Comparison of ENCODE assay signal across 8 cellular contexts in the genomic region with DNA sequence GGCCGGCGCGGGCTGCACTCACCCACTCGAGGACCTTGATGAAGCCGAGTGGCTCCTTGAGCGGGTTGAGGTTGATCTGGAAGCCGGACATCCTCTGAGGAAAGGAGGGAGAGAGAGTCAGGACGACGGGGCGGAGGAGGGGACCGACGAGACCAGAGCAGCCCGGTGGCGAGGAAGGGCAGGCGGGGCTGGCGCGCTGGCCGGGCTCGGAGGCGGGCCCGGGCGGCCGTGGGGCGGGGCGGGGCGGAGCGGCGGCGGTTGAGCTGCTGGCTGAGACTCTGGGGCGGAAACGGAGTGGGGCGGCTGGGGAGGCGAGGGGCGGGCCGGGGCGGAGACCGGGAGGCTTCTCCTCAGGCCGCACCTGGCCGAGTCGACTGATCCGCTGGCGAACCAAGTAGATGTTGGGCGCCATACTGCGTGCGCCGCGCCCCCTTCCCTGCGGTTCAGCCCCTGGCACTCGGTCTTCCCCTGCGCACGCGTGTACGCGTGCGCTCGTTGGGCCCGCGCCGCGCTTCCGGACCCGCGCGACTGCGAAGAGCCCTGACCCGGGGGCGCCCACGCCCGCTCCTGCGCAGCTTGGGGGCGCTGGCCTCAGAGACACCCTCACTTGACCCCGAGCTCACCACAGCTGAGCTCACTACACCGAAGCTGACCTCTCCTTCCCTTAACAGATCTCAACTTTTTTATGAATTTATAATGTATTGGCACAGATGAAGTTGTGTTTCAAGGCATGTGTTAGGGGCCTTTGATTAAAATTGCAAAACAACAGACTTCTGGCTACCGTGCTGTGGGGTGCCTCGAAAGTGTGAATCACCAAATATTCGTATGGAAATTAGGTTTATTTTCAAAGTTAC. TPM values are rescaled to one million over a fixed set of nuclear protein-coding genes. Genes with fewer than 3 reads are reported as not detected.
A peak's percentile ranks its signal among the peaks of the same experiment; 100 is the strongest.
DNase-seq lines count a peak whose midpoint lies in the region; ATAC-seq lines count a peak whose summit lies in the region.

Gene SYPL1 (minus strand): TSS at position 195 of the 854 bp plus-strand sequence. CDS start 104 bp downstream, at position 91.

- no peaks in the 10 kb centered on the region for H3K27me3 ChIP-seq in CD8-positive, alpha-beta memory T cell (ENCODE audit: insufficient read depth, low read length, poor library complexity, severe bottlenecking)
- no peaks in the 10 kb centered on the region for H3K27me3 ChIP-seq in mesendoderm (ENCODE audit: insufficient read depth, low read length, poor library complexity)

- peak; percentile 91 to 96 (median 92) for DNase-seq in CD8-positive, alpha-beta memory T cell
- DNase-seq in HPDE6-E6E7 (ENCODE audit: extremely low spot score) (peak; percentile 84), NK-92 (lab: John Stamatoyannopoulos, UW; ENCODE audit: unreplicated experiment) (peak; percentile 53), mesendoderm (peak; percentile 95)
- DNase-seq in effector memory CD8-positive, alpha-beta T cell = peak; percentile 86 to 90 (median 89)
- peak; percentile 89 for DNase-seq in stimulated activated CD8-positive, alpha-beta memory T cell treated with anti-CD3 and anti-CD28 coated beads, Interleukin-15, amount 100 ng/mL, for 1 hour (ENCODE audit: low read depth)

- peak within 1 kb of the TSS; percentile 97 for H3K56ac ChIP-seq in mesendoderm (ENCODE audit: low read length)

- H3K36me3 ChIP-seq in CD8-positive, alpha-beta memory T cell (ENCODE audit: insufficient read depth, low read length) = no peaks in the 10 kb centered on the region
- H3K36me3 ChIP-seq in mesendoderm (ENCODE audit: control insufficient read depth, insufficient read depth, low read length) = no peaks in the 10 kb centered on the region

- peak; percentile 80 for ATAC-seq in GM19463 (IDR thresholded peaks at IDR 0.05; ENCODE audit: unreplicated experiment)
- peak; percentile 84 for ATAC-seq in effector memory CD8-positive, alpha-beta T cell (replicated peaks)

- H4K5ac ChIP-seq in mesendoderm (ENCODE audit: low read length) = no peak within 1 kb of the TSS

- peak within 1 kb of the TSS; percentile 77 for H3K18ac ChIP-seq in mesendoderm (ENCODE audit: low read length)

- peak within 1 kb of the TSS; percentile 90 for H3K23ac ChIP-seq in mesendoderm (ENCODE audit: low read length)

- peak within 1 kb of the TSS; percentile 88 to 97 (median 95) for H3K27ac Mint-ChIP-seq in CD8-positive, alpha-beta memory T cell
- H3K27ac Mint-ChIP-seq in effector memory CD8-positive, alpha-beta T cell = peak within 1 kb of the TSS; percentile 93 to 94

- H2BK120ac ChIP-seq in mesendoderm (ENCODE audit: low read depth, low read length) = no peak within 1 kb of the TSS

- POLR2A ChIA-PET in CD8-positive, alpha-beta memory T cell (lab: Charles Lee) = interaction anchor here (0.6 to 2.4 kb wide), 15 partner anchors 10 to 1056 kb away, joined by 3 to 28 read pairs (median 4); partner anchors contain the start of genes HBP1 and PIK3CG
- POLR2A ChIA-PET in activated CD8-positive, alpha-beta memory T cell treated with anti-CD3 and anti-CD28 coated beads for 36 hours (lab: Charles Lee) = interaction anchor here (0.5 to 2.5 kb wide), 7 partner anchors 41 to 412 kb away, joined by 3 to 8 read pairs (median 3); partner anchors contain the start of gene NAMPT

- no peak within 1 kb of the TSS for H2AK5ac ChIP-seq in mesendoderm (ENCODE audit: low read length)

- H3K4me3 ChIP-seq in CD8-positive, alpha-beta memory T cell (ENCODE audit: low read length) = peak within 1 kb of the TSS; percentile 71
- H3K4me3 ChIP-seq in mesendoderm (ENCODE audit: low read length) = peak within 1 kb of the TSS; percentile 85

- H3K27me3 Mint-ChIP-seq in CD8-positive, alpha-beta memory T cell = no peaks in the 10 kb centered on the region
- no peaks in the 10 kb centered on the region for H3K27me3 Mint-ChIP-seq in effector memory CD8-positive, alpha-beta T cell

- peaks cover 0 to 10% (median 0%) of the 10 kb centered on the region in 3 donors for H3K36me3 Mint-ChIP-seq in CD8-positive, alpha-beta memory T cell
- peaks cover 19% of the 10 kb centered on the region for H3K36me3 Mint-ChIP-seq in effector memory CD8-positive, alpha-beta T cell (ENCODE audit: insufficient read depth)

- H3K9me3 ChIP-seq in CD8-positive, alpha-beta memory T cell (ENCODE audit: low read length) = no peaks in the 10 kb centered on the region

- CTCF ChIA-PET in CD8-positive, alpha-beta memory T cell (lab: Charles Lee) = interaction anchor here (0.8 to 1.4 kb wide), 8 partner anchors 9 to 42 kb away, joined by 3 to 6 read pairs (median 3); no protein-coding TSS in a partner anchor
- CTCF ChIA-PET in activated CD8-positive, alpha-beta memory T cell treated with anti-CD3 and anti-CD28 coated beads for 36 hours (lab: Charles Lee) = interaction anchor here (0.7 to 1.8 kb wide), 3 partner anchors 32 to 1448 kb away, joined by 3 read pairs; no protein-coding TSS in a partner anchor

- H3K9ac ChIP-seq in mesendoderm (ENCODE audit: low read length) = peak within 1 kb of the TSS; percentile 95

- H2BK5ac ChIP-seq in mesendoderm (ENCODE audit: low read length) = peak within 1 kb of the TSS; percentile 39

- H3K4ac ChIP-seq in mesendoderm (ENCODE audit: low read depth, low read length) = peak within 1 kb of the TSS; percentile 96

- H3K4me3 Mint-ChIP-seq in CD8-positive, alpha-beta memory T cell = peak within 1 kb of the TSS; percentile 78 to 92 (median 90)
- H3K4me3 Mint-ChIP-seq in effector memory CD8-positive, alpha-beta T cell = peak within 1 kb of the TSS; percentile 84 to 91

- H3K79me2 ChIP-seq in mesendoderm (ENCODE audit: control insufficient read depth, insufficient read depth, low read length) = peaks cover 29% of the 10 kb centered on the region

- H3K4me1 ChIP-seq in CD8-positive, alpha-beta memory T cell (ENCODE audit: insufficient read depth, low read length) = peaks cover 73% of the 10 kb centered on the region
- peaks cover 5% of the 10 kb centered on the region for H3K4me1 ChIP-seq in mesendoderm (ENCODE audit: control insufficient read depth, low read depth, low read length)

- WGBS in mesendoderm (ENCODE audit: extremely low coverage, insufficient coverage, low lambda C conversion rate) = no CpG with 5 or more reads among the region's 76 CpGs

- H3K27ac ChIP-seq in CD8-positive, alpha-beta memory T cell (ENCODE audit: low read depth, low read length) = peak within 1 kb of the TSS; percentile 87
- peak within 1 kb of the TSS; percentile 75 for H3K27ac ChIP-seq in mesendoderm (ENCODE audit: low read depth, low read length)

- H3K79me1 ChIP-seq in mesendoderm (ENCODE audit: low read length) = peaks cover 7% of the 10 kb centered on the region

- no peaks in the 10 kb centered on the region for H3K9me3 Mint-ChIP-seq in CD8-positive, alpha-beta memory T cell
- H3K9me3 Mint-ChIP-seq in effector memory CD8-positive, alpha-beta T cell = no peaks in the 10 kb centered on the region

- no peak within 1 kb of the TSS for H2BK15ac ChIP-seq in mesendoderm (replicated peaks; ENCODE audit: low read depth)

- H3K4me2 ChIP-seq in mesendoderm (ENCODE audit: low read length) = peak within 1 kb of the TSS; percentile 72

- H4K8ac ChIP-seq in mesendoderm (ENCODE audit: low read depth, low read length) = no peak within 1 kb of the TSS

- peaks cover 53 to 73% (median 62%) of the 10 kb centered on the region in 3 donors for H3K4me1 Mint-ChIP-seq in CD8-positive, alpha-beta memory T cell
- peaks cover 18 to 38% of the 10 kb centered on the region in 2 donors for H3K4me1 Mint-ChIP-seq in effector memory CD8-positive, alpha-beta T cell (ENCODE audit: low read depth in 2 of 2)

RNA-seq across cellular contexts. Expression of gene SYPL1, which starts in this region (rescaled TPM):
- total RNA-seq in CD8-positive, alpha-beta memory T cell = 10 to 100 TPM; 33.1 to 33.7 TPM
- 63.0 TPM for polyA plus RNA-seq in CD8-positive, alpha-beta memory T cell
- total RNA-seq in activated CD8-positive, alpha-beta memory T cell treated with anti-CD3 and anti-CD28 coated beads for 36 hours = 10 to 100 TPM; 33.8 to 35.0 TPM
- 62.6 TPM for polyA plus RNA-seq in mesendoderm (2013, experiment 1 of 2)
- 61.6 TPM for polyA plus RNA-seq in mesendoderm (2013, experiment 2 of 2)

Comparison
In these comparisons a context has a peak if more than half of its experiments do, and no peak if none do; other contexts are left out.
1. Peak in every context shown above with its lines: DNase-seq, ATAC-seq, H3K4me3 ChIP-seq and H3K27ac ChIP-seq.